In genomic region chr11:83674498-83674897, GRCh38 we compare ENCODE assay signal across 22 cellular contexts.
A peak's percentile ranks its signal among the peaks of the same experiment; 100 is the strongest.
DNase-seq lines count a peak whose midpoint lies in the region; ATAC-seq, FAIRE-seq and TF ChIP-seq lines count a peak whose summit lies in the region.
"Had no signal": no experiment of that assay in that cellular context is flagged by ENCODE, and none has a peak within 500 bp of the region (broad histone marks: within the 10 kb centered on the region; RNA-seq: fewer than 3 reads in every experiment).

No MANE protein-coding gene starts in this region.

- no peak overlapping the region for H2AFZ ChIP-seq in OCI-LY1 (ENCODE audit: low read length)

- H3K4me1 ChIP-seq in A673 (ENCODE audit: insufficient read depth, low read length, poor library complexity, severe bottlenecking) (peaks cover 82% of the 10 kb centered on the region), OCI-LY1 (ENCODE audit: insufficient read depth, low read length, severe bottlenecking) (peaks cover 63% of the 10 kb centered on the region), SJCRH30 (no peaks in the 10 kb centered on the region)

- H3K36me3 ChIP-seq in A673 (ENCODE audit: insufficient read depth, low read length, poor library complexity, severe bottlenecking) (peaks cover 47% of the 10 kb centered on the region), OCI-LY1 (ENCODE audit: insufficient read depth, low read length) (no peaks in the 10 kb centered on the region), SJCRH30 (no peaks in the 10 kb centered on the region)

- no TSS peak for BruUV-seq in A673 (replicated peaks; lab: Mats Ljungman, UMichigan)

- H3K27ac ChIP-seq in A673 (ENCODE audit: low read depth, low read length, poor library complexity, severe bottlenecking) (peak overlapping the region; percentile 39), OCI-LY1 (ENCODE audit: low read depth, low read length, poor library complexity, severe bottlenecking) (peak overlapping the region; percentile 55), RWPE1 (no peak overlapping the region), SJCRH30 (no peak overlapping the region)
- H3K27ac ChIP-seq: HL-60 had no signal

- no peak for TF ChIP-seq CTCF in A673 (conservative IDR thresholded peaks at IDR 0.05; ENCODE audit: low read depth, low read length)
- TF ChIP-seq CTCF in OCI-LY1 (IDR thresholded peaks at IDR 0.05; ENCODE audit: low read length) = no peak
- TF ChIP-seq CTCF in RWPE1 (conservative IDR thresholded peaks at IDR 0.05; ENCODE audit: low read depth) = no peak

- peaks cover 85% of the 10 kb centered on the region for H3K79me2 ChIP-seq in OCI-LY1 (ENCODE audit: insufficient read depth, low read length)

- intact Hi-C loops in A673 (cut with micrococcal nuclease; ENCODE audit: unreplicated experiment) = no loop called here

- H3F3A ChIP-seq in OCI-LY1 (ENCODE audit: insufficient read depth, low read length) = no peaks in the 10 kb centered on the region

- peak overlapping the region; percentile 8; the same call in 1 of the 2 replicates for H3K4me2 ChIP-seq in OCI-LY1 (ENCODE audit: low read length)

- no peak for FAIRE-seq in frontal cortex (lab: Jason Lieb, UNC)
- FAIRE-seq: HepG2, K562 had no signal

- no peaks in the 10 kb centered on the region for H3K27me3 ChIP-seq in A673 (replicated peaks; ENCODE audit: insufficient read depth, low read depth, low read length, poor library complexity)
- H3K27me3 ChIP-seq in OCI-LY1 (ENCODE audit: insufficient read depth, low read length) = no peaks in the 10 kb centered on the region
- H3K27me3 ChIP-seq in SJCRH30 = no peaks in the 10 kb centered on the region

- CTCF ChIA-PET in A673 (lab: Charles Lee) (no interaction called here), RWPE1 (lab: Yijun Ruan, JAX) (no interaction called here)

- H3K4me3 ChIP-seq in A673 (ENCODE audit: low read depth, low read length, poor library complexity, severe bottlenecking) (no peak overlapping the region), OCI-LY1 (ENCODE audit: low read depth, low read length, poor library complexity, severe bottlenecking) (no peak overlapping the region), SJCRH30 (no peak overlapping the region)
- H3K4me3 ChIP-seq: K562 had no signal

- no peaks in the 10 kb centered on the region for H3K9me2 ChIP-seq in OCI-LY1 (ENCODE audit: low read depth, low read length)

- no peaks in the 10 kb centered on the region for H3K9me3 ChIP-seq in A673 (ENCODE audit: low read depth, low read length, poor library complexity, severe bottlenecking)
- H3K9me3 ChIP-seq in OCI-LY1 (ENCODE audit: low read length) = no peaks in the 10 kb centered on the region
- no peaks in the 10 kb centered on the region for H3K9me3 ChIP-seq in SJCRH30 (replicated peaks)

- POLR2A ChIA-PET in A673 (lab: Charles Lee; ENCODE audit: low non-redundant PET) (no interaction called here), RWPE1 (lab: Yijun Ruan, JAX; ENCODE audit: low non-redundant PET) (no interaction called here)

- DNase-seq in A673 (ENCODE audit: low spot score) (no peak), kidney tubule cell (ENCODE audit: low spot score) (peak; percentile 29), RWPE1 (ENCODE audit: low spot score) (no peak), SJCRH30 (no peak), frontal cortex (ENCODE audit: low spot score in 2 of 2) (no peak)
- no peak for DNase-seq in activated effector memory CD4-positive, alpha-beta T cell treated with anti-CD3 and anti-CD28 coated beads, Interleukin-2, amount 50 U/mL, for 16 hours
- DNase-seq: EL, GF-D8, GOT3, MM.1S, NCI-H1048, NCI-H1417 treated with DMSO at 0.1 percent for 48 hours, NCI-H187, NCI-H446 treated with DMSO at 0.1 percent for 48 hours, NCI-H526 treated with DMSO at 0.1 percent for 48 hours had no signal

- H4K20me1 ChIP-seq in OCI-LY1 (ENCODE audit: insufficient read depth, low read length) = no peaks in the 10 kb centered on the region

- peak overlapping the region; percentile 13; the same call in 1 of the 2 replicates for H3K9ac ChIP-seq in OCI-LY1 (ENCODE audit: low read length)

- peak; percentile 48 for ATAC-seq in GM19351 (IDR thresholded peaks at IDR 0.05; ENCODE audit: unreplicated experiment)
- ATAC-seq: HCT116, HepG2, K562, Panc1 had no signal

Comparison
In these comparisons a context has a peak if more than half of its experiments do, and no peak if none do; other contexts are left out.
1. H3K27ac ChIP-seq: peak in A673 (single experiment) and OCI-LY1 (single experiment); none in RWPE1 (single experiment) and SJCRH30 (single experiment).